1 cellular context compared by ENCODE assay signal in genomic region chr11:825366-826231, GRCh38.
TF ChIP-seq lines count a peak whose summit lies in the region.

No MANE protein-coding gene starts in this region.

TF ChIP-seq in SK-N-SH treated with all-trans-retinoic acid at 6 μM for 48 hours, 23 proteins besides CTCF, POLR2A, EP300 and RAD21:
- TF ChIP-seq POU6F1 (CRISPR knock-in tag; IDR thresholded peaks at IDR 0.05; ENCODE audit: borderline replicate concordance, low read depth) = no peak
- no peak for TF ChIP-seq ARNTL (CRISPR knock-in tag; IDR thresholded peaks at IDR 0.05; ENCODE audit: borderline replicate concordance, low read depth)
- no peak for TF ChIP-seq PPARA (CRISPR knock-in tag; IDR thresholded peaks at IDR 0.05; ENCODE audit: borderline replicate concordance)
- no peak for TF ChIP-seq ZNF8 (CRISPR knock-in tag; IDR thresholded peaks at IDR 0.05)
- no peak for TF ChIP-seq TOX (CRISPR knock-in tag; IDR thresholded peaks at IDR 0.05; ENCODE audit: borderline replicate concordance)
- TF ChIP-seq PATZ1 (CRISPR knock-in tag; IDR thresholded peaks at IDR 0.05; ENCODE audit: borderline replicate concordance) = no peak
- TF ChIP-seq CREB5 (CRISPR knock-in tag; IDR thresholded peaks at IDR 0.05; ENCODE audit: low read depth) = no peak
- TF ChIP-seq BACH2 (CRISPR knock-in tag; IDR thresholded peaks at IDR 0.05; ENCODE audit: borderline replicate concordance) = no peak
- TF ChIP-seq CSRNP3 (CRISPR knock-in tag; IDR thresholded peaks at IDR 0.05) = no peak
- no peak for TF ChIP-seq ZNF70 (CRISPR knock-in tag; IDR thresholded peaks at IDR 0.05)
- TF ChIP-seq SNAI2 (CRISPR knock-in tag; IDR thresholded peaks at IDR 0.05) = no peak
- no peak for TF ChIP-seq ZFP30 (CRISPR knock-in tag; IDR thresholded peaks at IDR 0.05)
- no peak for TF ChIP-seq RARB (CRISPR knock-in tag; IDR thresholded peaks at IDR 0.05)
- TF ChIP-seq ZC3H10 (CRISPR knock-in tag; IDR thresholded peaks at IDR 0.05) = no peak
- no peak for TF ChIP-seq ZNF565 (CRISPR knock-in tag; conservative IDR thresholded peaks at IDR 0.05; ENCODE audit: low read depth)
- no peak for TF ChIP-seq ZFP3 (CRISPR knock-in tag; IDR thresholded peaks at IDR 0.05)
- TF ChIP-seq GLIS3 (CRISPR knock-in tag; IDR thresholded peaks at IDR 0.05) = no peak
